ENCODE assay signal across 12 cellular contexts in the genomic region with DNA sequence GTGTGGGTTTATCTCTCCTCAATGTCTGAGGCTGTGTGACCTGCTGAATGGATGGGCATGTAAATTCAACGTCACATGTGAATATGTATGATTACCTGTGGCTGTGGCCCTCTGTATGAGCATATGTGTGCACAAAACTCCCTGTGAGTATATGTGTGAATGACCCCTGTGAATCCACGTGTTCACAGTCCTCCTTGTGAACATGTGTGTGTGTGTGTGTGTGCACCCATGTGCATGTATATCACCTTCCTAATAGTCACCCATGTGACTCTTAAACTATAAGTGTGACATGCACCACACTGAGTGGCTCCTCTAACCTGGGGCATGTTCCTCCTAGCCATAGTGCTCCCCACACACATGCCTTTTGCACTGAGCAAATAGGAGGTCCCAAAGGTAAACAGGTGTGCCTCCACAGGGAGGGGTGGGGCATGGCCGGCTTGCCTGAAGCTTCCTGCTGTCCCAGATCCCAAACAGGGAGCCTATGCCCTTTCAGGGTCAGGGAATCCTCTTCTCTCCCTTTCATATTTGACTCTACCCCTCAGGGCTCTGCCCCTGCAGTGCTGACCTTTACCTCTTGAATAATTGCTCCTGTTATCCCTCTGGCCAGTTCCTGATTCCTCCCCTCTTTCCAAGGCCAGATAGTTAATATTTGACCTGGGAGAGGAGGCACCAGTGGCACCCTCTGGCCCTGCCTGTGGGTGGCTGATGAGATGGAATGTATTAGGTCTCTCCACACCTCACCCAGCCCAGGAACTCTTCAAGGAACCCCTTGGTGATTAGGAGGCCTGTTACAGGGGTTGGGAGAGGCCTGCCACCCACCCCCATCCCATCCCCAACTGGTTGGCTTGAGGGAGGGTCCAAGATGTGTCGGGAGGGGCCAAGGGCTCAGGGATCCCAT. TPM values are rescaled to one million over a fixed set of nuclear protein-coding genes. Genes with fewer than 3 reads are reported as not detected.
DNase-seq lines count a peak whose midpoint lies in the region; ATAC-seq, FAIRE-seq and TF ChIP-seq lines count a peak whose summit lies in the region.
"Had no signal": no experiment of that assay in that cellular context is flagged by ENCODE, and none has a peak within 500 bp of the region (broad histone marks: within the 10 kb centered on the region; RNA-seq: fewer than 3 reads in every experiment).

No MANE protein-coding gene starts in this region.

- peaks cover 33% of the 10 kb centered on the region for H3K4me1 Mint-ChIP-seq in endodermal cell

- DNase-seq in ACHN (peak; percentile 72), HuH-7 (ENCODE audit: low spot score) (peak; percentile 84), endodermal cell (peak; percentile 59), D721Med (ENCODE audit: insufficient read length, low spot score) (no peak), OCI-LY7 (ENCODE audit: low spot score) (no peak)
- DNase-seq: effector CD4-positive, alpha-beta T cell; uterus had no signal

- no peak for TF ChIP-seq CTCF in endodermal cell (conservative IDR thresholded peaks at IDR 0.05)
- no peak for TF ChIP-seq CTCF in D721Med (IDR thresholded peaks at IDR 0.05; ENCODE audit: insufficient read depth, missing control alignments)
- no peak for TF ChIP-seq CTCF in OCI-LY7 (conservative IDR thresholded peaks at IDR 0.05; ENCODE audit: low read length)

- no TSS peak for BruUV-seq in OCI-LY7 (replicated peaks; lab: Mats Ljungman, UMichigan)

- in situ Hi-C loops in ACHN (cut with HindIII; ENCODE audit: low pct_ligation_motif_present, low pct_unique_long_range_greater_than_20kb, low sequenced_read_pairs): no loop called here

- CTCF ChIA-PET in OCI-LY7 (lab: Charles Lee; ENCODE audit: unreplicated experiment): no interaction called here

- H3K36me3 Mint-ChIP-seq in endodermal cell (ENCODE audit: low read depth): peaks cover 19% of the 10 kb centered on the region

- no peaks in the 10 kb centered on the region for H4K20me1 ChIP-seq in OCI-LY7 (ENCODE audit: insufficient read depth, low read length)

- intact Hi-C loops in OCI-LY7 (cut with micrococcal nuclease; ENCODE audit: unreplicated experiment): no loop called here

- H3K4me1 ChIP-seq in endodermal cell (ENCODE audit: control insufficient read depth, insufficient read depth, low read length) (peaks cover 18% of the 10 kb centered on the region), muscle layer of duodenum (ENCODE audit: control insufficient read depth in 1 of 2, insufficient read depth in 2 of 2, low read length in 2 of 2) (peaks cover 0 to 8% of the 10 kb centered on the region in 2 donors), OCI-LY7 (ENCODE audit: insufficient read depth, low read length, poor library complexity, severe bottlenecking) (peaks cover 14% of the 10 kb centered on the region)

- H3K9me3 Mint-ChIP-seq in endodermal cell: no peaks in the 10 kb centered on the region

- H3K36me3 ChIP-seq in endodermal cell (ENCODE audit: control insufficient read depth, insufficient read depth, low read length): peaks cover 8% of the 10 kb centered on the region
- H3K36me3 ChIP-seq in muscle layer of duodenum (ENCODE audit: control insufficient read depth in 1 of 2, insufficient read depth in 2 of 2, low read length in 2 of 2): peaks cover 0 to 3% of the 10 kb centered on the region in 2 donors
- H3K36me3 ChIP-seq in OCI-LY7 (ENCODE audit: insufficient read depth, low read length): no peaks in the 10 kb centered on the region; the same call in 1 of the 2 replicates
- H3K36me3 ChIP-seq: uterus had no signal

- peak overlapping the region; percentile 83 for H3K27ac Mint-ChIP-seq in endodermal cell

- no peaks in the 10 kb centered on the region for H3K79me2 ChIP-seq in OCI-LY7 (ENCODE audit: insufficient read depth, low read depth, low read length)

- ATAC-seq in HG02588 (IDR thresholded peaks at IDR 0.05; ENCODE audit: unreplicated experiment): no peak
- no peak for ATAC-seq in HG03108 (IDR thresholded peaks at IDR 0.05; ENCODE audit: unreplicated experiment)
- ATAC-seq: gastroesophageal sphincter had no signal

- no peak overlapping the region for H2AFZ ChIP-seq in OCI-LY7 (ENCODE audit: low read length)

- H3K4me3 ChIP-seq in endodermal cell (ENCODE audit: low read length) (no peak overlapping the region), muscle layer of duodenum (ENCODE audit: low read depth in 1 of 2, low read length in 2 of 2) (peak overlapping the region in 1 of 2 donors; percentile 24), OCI-LY7 (ENCODE audit: low read depth, low read length, poor library complexity, severe bottlenecking) (no peak overlapping the region)
- H3K4me3 ChIP-seq: gastroesophageal sphincter, skin epidermis, uterus had no signal

- no peaks in the 10 kb centered on the region for H3K9me2 ChIP-seq in OCI-LY7 (ENCODE audit: insufficient read depth, low read length)

- H3K27ac ChIP-seq in endodermal cell (ENCODE audit: low read depth, low read length) (no peak overlapping the region), muscle layer of duodenum (ENCODE audit: low read length) (peak overlapping the region; percentile 2), OCI-LY7 (ENCODE audit: low read depth, low read length, poor library complexity, severe bottlenecking) (no peak overlapping the region)
- H3K27ac ChIP-seq: gastroesophageal sphincter, skin epidermis, uterus had no signal

- 43 to 74% methylated on average over 1 to 4 of the region's 4 CpGs for WGBS in endodermal cell (ENCODE audit: insufficient coverage in 1 of 2, insufficient read length in 1 of 2), 2 experiments

- peak overlapping the region; percentile 74 for H3K4me3 Mint-ChIP-seq in endodermal cell

- H3K4me2 ChIP-seq in OCI-LY7 (ENCODE audit: low read length): no peak overlapping the region

- H3K27me3 ChIP-seq in endodermal cell (ENCODE audit: control insufficient read depth, insufficient read depth, low read length, poor library complexity, severe bottlenecking) (no peaks in the 10 kb centered on the region), muscle layer of duodenum (ENCODE audit: low read depth, low read length) (no peaks in the 10 kb centered on the region)
- H3K27me3 ChIP-seq: gastroesophageal sphincter, uterus had no signal

- POLR2A ChIA-PET in OCI-LY7 (lab: Charles Lee): no interaction called here

- no peaks in the 10 kb centered on the region for H3K9me3 ChIP-seq in endodermal cell (ENCODE audit: control insufficient read depth, low read length)
- no peaks in the 10 kb centered on the region for H3K9me3 ChIP-seq in muscle layer of duodenum (ENCODE audit: control insufficient read depth in 1 of 2, low read length in 2 of 2)
- H3K9me3 ChIP-seq in OCI-LY7 (ENCODE audit: low read length): no peaks in the 10 kb centered on the region
- H3K9me3 ChIP-seq: gastroesophageal sphincter, uterus had no signal

- FAIRE-seq in D721Med (lab: Jason Lieb, UNC): no peak

- no peak overlapping the region for H3K9ac ChIP-seq in endodermal cell (ENCODE audit: extremely low read depth, low read length, poor library complexity, severe bottlenecking)

- no peaks in the 10 kb centered on the region for H3K27me3 Mint-ChIP-seq in endodermal cell (ENCODE audit: insufficient read depth)

RNA-seq across cellular contexts. Expression of a gene that starts 1.9 kb away (rescaled TPM):
- 10 to 100 TPM; 20.1 to 36.6 TPM for total RNA-seq in endodermal cell
- 17.0 TPM for polyA plus RNA-seq in endodermal cell (2013, experiment 1 of 2)
- 13.1 TPM for polyA plus RNA-seq in endodermal cell (2013, experiment 2 of 2)
- total RNA-seq in OCI-LY7 (2014; rRNA removed; shearing (Covaris generic)): 0.41 TPM in 1 of 2 replicates, not detected in the other
- total RNA-seq in OCI-LY7 (2022): 0.17 and 0.21 TPM in 2 replicates

RNA-seq across cellular contexts. Expression of a gene that starts 16.1 kb away (rescaled TPM):
- total RNA-seq in endodermal cell (10 to 100 TPM; 68.9 to 72.8 TPM), OCI-LY7 (2022) (49.8 and 53.8 TPM in 2 replicates)
- polyA plus RNA-seq in endodermal cell (2013, experiment 1 of 2): 85.0 TPM
- polyA plus RNA-seq in endodermal cell (2013, experiment 2 of 2): 76.2 TPM
- total RNA-seq in OCI-LY7 (2014; rRNA removed; shearing (Covaris generic)): 51.9 and 56.2 TPM in 2 replicates

RNA-seq across cellular contexts. Expression of a gene that starts 16.2 kb away (rescaled TPM):
- total RNA-seq in endodermal cell: 10 to 100 TPM; 11.2 to 15.1 TPM
- 13.7 TPM for polyA plus RNA-seq in endodermal cell (2013, experiment 1 of 2)
- polyA plus RNA-seq in endodermal cell (2013, experiment 2 of 2): 11.1 TPM
- total RNA-seq in OCI-LY7 (2014; rRNA removed; shearing (Covaris generic)): 14.5 and 15.8 TPM in 2 replicates
- total RNA-seq in OCI-LY7 (2022): 20.3 and 21.7 TPM in 2 replicates

RNA-seq across cellular contexts. Expression of a gene that starts 28.4 kb away (rescaled TPM):
- total RNA-seq in endodermal cell (10 to 100 TPM; 76.8 to 85.9 TPM), OCI-LY7 (2022) (20.3 and 20.5 TPM in 2 replicates)
- 81.0 TPM for polyA plus RNA-seq in endodermal cell (2013, experiment 1 of 2)
- polyA plus RNA-seq in endodermal cell (2013, experiment 2 of 2): 75.3 TPM
- 10.4 and 13.6 TPM in 2 replicates for total RNA-seq in OCI-LY7 (2014; rRNA removed; shearing (Covaris generic))

RNA-seq across cellular contexts. Expression of a gene that starts 58.4 kb away (rescaled TPM):
- total RNA-seq in endodermal cell (10 to 100 TPM; 31.5 to 38.9 TPM), OCI-LY7 (2022) (52.1 and 52.3 TPM in 2 replicates)
- 16.6 TPM for polyA plus RNA-seq in endodermal cell (2013, experiment 1 of 2)
- 18.9 TPM for polyA plus RNA-seq in endodermal cell (2013, experiment 2 of 2)
- 50.9 and 58.2 TPM in 2 replicates for total RNA-seq in OCI-LY7 (2014; rRNA removed; shearing (Covaris generic))

Comparison
In these comparisons a context has a peak if more than half of its experiments do, and no peak if none do; other contexts are left out.
1. DNase-seq: peak in ACHN (single experiment), HuH-7 (single experiment) and endodermal cell (single experiment); none in D721Med (single experiment) and OCI-LY7 (single experiment).
2. RNA of a gene that starts 1.9 kb away (total RNA-seq): 20.1 to 36.6 TPM in endodermal cell; 0.17 to 0.41 TPM in OCI-LY7; every median in the first group is over 10 times any median in the second.